Comparison of ENCODE assay signal across 15 cellular contexts in the genomic region with DNA sequence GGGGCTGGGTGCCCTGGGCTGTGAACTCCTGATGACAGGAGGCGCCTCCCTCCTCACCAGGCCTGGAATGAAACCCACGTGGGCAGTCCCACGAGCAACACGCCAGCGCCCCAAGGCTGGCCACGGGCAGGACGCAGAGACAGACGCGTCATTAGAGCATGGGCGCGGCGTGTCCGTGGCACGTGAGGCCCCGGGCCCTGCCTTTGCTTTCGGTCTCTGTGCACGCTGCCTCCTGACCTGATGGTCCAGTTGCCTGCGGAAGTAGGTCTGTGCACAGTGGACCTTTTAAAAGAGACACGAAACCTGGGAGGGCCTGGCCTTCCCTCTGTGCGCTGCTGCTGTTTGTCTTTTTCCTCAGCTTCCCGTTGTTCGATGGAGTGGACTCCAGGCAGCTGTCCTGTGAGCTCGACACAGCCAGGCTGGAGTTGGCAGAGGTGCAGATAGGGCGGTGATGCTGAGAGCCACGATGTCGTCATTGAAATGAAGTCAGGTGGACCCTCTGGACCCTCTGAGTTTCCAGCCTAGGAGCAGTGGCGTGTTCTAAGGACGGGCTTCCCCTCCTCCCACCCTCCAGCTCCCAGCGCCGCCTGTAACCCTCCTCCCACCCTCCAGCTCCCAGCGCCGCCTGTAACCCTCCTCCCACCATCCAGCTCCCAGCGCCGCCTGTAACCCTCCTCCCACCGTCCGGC. TPM values are rescaled to one million over a fixed set of nuclear protein-coding genes. Genes with fewer than 3 reads are reported as not detected.
DNase-seq lines count a peak whose midpoint lies in the region; ATAC-seq, FAIRE-seq and TF ChIP-seq lines count a peak whose summit lies in the region.
"Had no signal": no experiment of that assay in that cellular context is flagged by ENCODE, and none has a peak within 500 bp of the region (broad histone marks: within the 10 kb centered on the region; RNA-seq: fewer than 3 reads in every experiment).

No MANE protein-coding gene starts in this region.

- intact Hi-C loops in lower lobe of right lung (cut with DNase I) = no loop called here
- intact Hi-C loops in testis (cut with DNase I; ENCODE audit: low total_unique reads) = no loop called here
- intact Hi-C loops in activated CD8-positive, alpha-beta T cell treated with anti-CD3 and anti-CD28 coated beads for 36 hours (cut with micrococcal nuclease) = no loop called here

- H3K27me3 Mint-ChIP-seq in astrocyte (ENCODE audit: low read depth, unreplicated experiment) = peaks cover 65% of the 10 kb centered on the region
- H3K27me3 Mint-ChIP-seq in activated CD8-positive, alpha-beta T cell treated with anti-CD3 and anti-CD28 coated beads for 36 hours = peaks cover 1% of the 10 kb centered on the region

- FAIRE-seq in astrocyte (lab: Jason Lieb, UNC) = no peak
- FAIRE-seq: H1 had no signal

- TF ChIP-seq POLR2A in testis (IDR thresholded peaks at IDR 0.05) = no peak

- no peak overlapping the region for H2AFZ ChIP-seq in astrocyte (ENCODE audit: low read depth, low read length)

- H3K36me3 Mint-ChIP-seq in astrocyte (ENCODE audit: low read depth, unreplicated experiment) = no peaks in the 10 kb centered on the region
- no peaks in the 10 kb centered on the region for H3K36me3 Mint-ChIP-seq in activated CD8-positive, alpha-beta T cell treated with anti-CD3 and anti-CD28 coated beads for 36 hours (ENCODE audit: low read depth)

- POLR2A ChIA-PET in activated CD8-positive, alpha-beta T cell treated with anti-CD3 and anti-CD28 coated beads for 36 hours (lab: Charles Lee) = no interaction called here

- no peak overlapping the region for H3K9ac ChIP-seq in astrocyte (ENCODE audit: low read length)
- H3K9ac ChIP-seq: BLaER1 had no signal

- no peaks in the 10 kb centered on the region for H3K9me3 Mint-ChIP-seq in astrocyte (ENCODE audit: unreplicated experiment)
- no peaks in the 10 kb centered on the region for H3K9me3 Mint-ChIP-seq in activated CD8-positive, alpha-beta T cell treated with anti-CD3 and anti-CD28 coated beads for 36 hours

- H3K27ac Mint-ChIP-seq in astrocyte (ENCODE audit: unreplicated experiment) = no peak overlapping the region
- no peak overlapping the region for H3K27ac Mint-ChIP-seq in activated CD8-positive, alpha-beta T cell treated with anti-CD3 and anti-CD28 coated beads for 36 hours

- no peak overlapping the region for H3K4me2 ChIP-seq in astrocyte (ENCODE audit: low read length)
- H3K4me2 ChIP-seq: BLaER1 had no signal

- H3K27ac ChIP-seq in astrocyte (ENCODE audit: low read depth, low read length) (no peak overlapping the region), lower lobe of right lung (no peak overlapping the region), testis (no peak overlapping the region)
- H3K27ac ChIP-seq: BLaER1 had no signal

- CTCF ChIA-PET in activated CD8-positive, alpha-beta T cell treated with anti-CD3 and anti-CD28 coated beads for 36 hours (lab: Charles Lee) = no interaction called here

- 79 to 83% methylated on average over 23 to 33 of the region's 36 CpGs for whole genome bisulfite sequencing in testis, 2 donors

- H3K4me1 ChIP-seq in astrocyte (ENCODE audit: insufficient read depth, low read length) = no peaks in the 10 kb centered on the region
- H3K4me1 ChIP-seq in lower lobe of right lung = no peaks in the 10 kb centered on the region
- no peaks in the 10 kb centered on the region for H3K4me1 ChIP-seq in testis

- no peaks in the 10 kb centered on the region for H3K79me2 ChIP-seq in astrocyte (ENCODE audit: insufficient read depth, low read length)

- ATAC-seq in lower lobe of right lung = no peak
- ATAC-seq in activated CD8-positive, alpha-beta T cell treated with anti-CD3 and anti-CD28 coated beads for 36 hours = no peak
- ATAC-seq: Panc1 had no signal

- no peaks in the 10 kb centered on the region for H4K20me1 ChIP-seq in astrocyte (ENCODE audit: insufficient read depth, low read length)

- TF ChIP-seq CTCF in astrocyte (IDR thresholded peaks at IDR 0.05; ENCODE audit: insufficient read depth, low read depth, low read length) = no peak
- TF ChIP-seq CTCF in fibroblast of villous mesenchyme (IDR thresholded peaks at IDR 0.05; ENCODE audit: insufficient read depth, low read depth, low read length) = no peak
- TF ChIP-seq CTCF in lower lobe of right lung (IDR thresholded peaks at IDR 0.05) = no peak
- no peak for TF ChIP-seq CTCF in testis (IDR thresholded peaks at IDR 0.05)
- no peak for TF ChIP-seq CTCF in activated CD8-positive, alpha-beta T cell treated with anti-CD3 and anti-CD28 coated beads for 36 hours (IDR thresholded peaks at IDR 0.05)

- H3K4me3 ChIP-seq in astrocyte (ENCODE audit: insufficient read depth, low read depth, low read length) (no peak overlapping the region), fibroblast of villous mesenchyme (ENCODE audit: low read depth, low read length) (no peak overlapping the region), lower lobe of right lung (no peak overlapping the region), testis (no peak overlapping the region)
- H3K4me3 ChIP-seq: BLaER1 had no signal

- DNase-seq in astrocyte (ENCODE audit: low read depth) = peak; percentile 19
- DNase-seq in fibroblast of villous mesenchyme (ENCODE audit: low read depth) = peak; percentile 6
- peak; percentile 37 for DNase-seq in lower lobe of right lung
- DNase-seq in testis = peak; percentile 25
- no peak for DNase-seq in stimulated activated CD4-positive, alpha-beta T cell treated with anti-CD3 and anti-CD28 coated beads, Interleukin-4, amount 100 ng/mL, for 4 hours
- no peak for DNase-seq in activated CD8-positive, alpha-beta T cell treated with anti-CD3 and anti-CD28 coated beads for 36 hours
- DNase-seq in G401 (ENCODE audit: low spot score) = no peak
- DNase-seq: MM.1S, NCI-H1930, NCI-H2171, NCI-H510A, SHP77 had no signal

- H3K36me3 ChIP-seq in astrocyte (ENCODE audit: insufficient read depth, low read length) (no peaks in the 10 kb centered on the region), lower lobe of right lung (no peaks in the 10 kb centered on the region), testis (ENCODE audit: low read depth, missing control alignments) (no peaks in the 10 kb centered on the region)
- H3K36me3 ChIP-seq: BLaER1 had no signal

- no peak overlapping the region for H3K4me3 Mint-ChIP-seq in astrocyte (ENCODE audit: unreplicated experiment)
- H3K4me3 Mint-ChIP-seq in activated CD8-positive, alpha-beta T cell treated with anti-CD3 and anti-CD28 coated beads for 36 hours = no peak overlapping the region

- no peaks in the 10 kb centered on the region for H3K4me1 Mint-ChIP-seq in astrocyte (ENCODE audit: low read depth, unreplicated experiment)
- H3K4me1 Mint-ChIP-seq in activated CD8-positive, alpha-beta T cell treated with anti-CD3 and anti-CD28 coated beads for 36 hours (ENCODE audit: low read depth) = no peaks in the 10 kb centered on the region

- in situ Hi-C loops in G401 (cut with HindIII; ENCODE audit: low sequenced_read_pairs) = no loop called here

- H3K9me3 ChIP-seq in astrocyte (ENCODE audit: insufficient read depth, low read depth, low read length) = no peaks in the 10 kb centered on the region
- H3K9me3 ChIP-seq in lower lobe of right lung = no peaks in the 10 kb centered on the region
- no peaks in the 10 kb centered on the region for H3K9me3 ChIP-seq in testis
- H3K9me3 ChIP-seq: BLaER1 had no signal

- H3K27me3 ChIP-seq in astrocyte (ENCODE audit: insufficient read depth, low read length) (peaks cover 2% of the 10 kb centered on the region), lower lobe of right lung (ENCODE audit: low read depth) (peaks cover 13% of the 10 kb centered on the region), testis (no peaks in the 10 kb centered on the region)
- H3K27me3 ChIP-seq: BLaER1 had no signal

RNA-seq across cellular contexts. Expression of a gene that starts 40.1 kb away (rescaled TPM):
- total RNA-seq in astrocyte = 1.3 and 1.5 TPM in 2 replicates
- under 0.01 and 0.32 TPM in 2 replicates for total RNA-seq in fibroblast of villous mesenchyme
- total RNA-seq in lower lobe of right lung = 9.0 TPM
- 10 to 100 TPM; 36.0 to 67.6 TPM for total RNA-seq in testis
- polyA plus RNA-seq in testis (ENCODE audit: insufficient read depth, low read depth, low replicate concordance) = 59.0 TPM
- total RNA-seq in activated CD8-positive, alpha-beta T cell treated with anti-CD3 and anti-CD28 coated beads for 36 hours = under 1 TPM in 1 of 2 experiments, not detected in 1; 0.34 TPM
- 6.2 and 11.3 TPM in 2 replicates for total RNA-seq in G401 (2014; rRNA removed; shearing (Covaris generic))

Comparison
In these comparisons a context has a peak if more than half of its experiments do, and no peak if none do; other contexts are left out.
1. DNase-seq: peak in astrocyte (single experiment), fibroblast of villous mesenchyme (single experiment), lower lobe of right lung (single experiment) and testis (single experiment); none in stimulated activated CD4-positive, alpha-beta T cell treated with anti-CD3 and anti-CD28 coated beads, Interleukin-4, amount 100 ng/mL, for 4 hours (0 of 2), activated CD8-positive, alpha-beta T cell treated with anti-CD3 and anti-CD28 coated beads for 36 hours (single experiment) and G401 (single experiment).